In genomic region chr12:131795688-131796410, GRCh38 we compare ENCODE assay signal across 17 cellular contexts. TPM values are rescaled to one million over a fixed set of nuclear protein-coding genes. Genes with fewer than 3 reads are reported as not detected.
A peak's percentile ranks its signal among the peaks of the same experiment; 100 is the strongest.
DNase-seq lines count a peak whose midpoint lies in the region; ATAC-seq, FAIRE-seq and TF ChIP-seq lines count a peak whose summit lies in the region.
"Had no signal": no experiment of that assay in that cellular context is flagged by ENCODE, and none has a peak within 500 bp of the region (broad histone marks: within the 10 kb centered on the region; RNA-seq: fewer than 3 reads in every experiment).

No MANE protein-coding gene starts in this region.

- no peak for TF ChIP-seq EP300 in A549 (IDR thresholded peaks at IDR 0.05)
- TF ChIP-seq EP300 in Ishikawa (IDR thresholded peaks at IDR 0.05; ENCODE audit: borderline replicate concordance), result no peak
- TF ChIP-seq EP300 in HepG2 (IDR thresholded peaks at IDR 0.05; ENCODE audit: low read depth in 2 of 2, low read length in 2 of 2), result no peak
- no peak for TF ChIP-seq EP300 in HepG2 (CRISPR knock-in tag; IDR thresholded peaks at IDR 0.05; ENCODE audit: borderline replicate concordance)

- H3K9me3 ChIP-seq in A549 (no peaks in the 10 kb centered on the region), mammary epithelial cell (replicated peaks; ENCODE audit: insufficient read depth, low read length) (no peaks in the 10 kb centered on the region), HepG2 (ENCODE audit: low read length) (no peaks in the 10 kb centered on the region), left ventricle myocardium inferior (replicated peaks) (no peaks in the 10 kb centered on the region)

- H4K20me1 ChIP-seq in mammary epithelial cell (ENCODE audit: insufficient read depth, low read length) (no peaks in the 10 kb centered on the region), HepG2 (ENCODE audit: insufficient read depth, low read length) (no peaks in the 10 kb centered on the region)

- 87% methylated on average over 12 of the region's 15 CpGs for WGBS in A549 (ENCODE audit: missing lambda C conversion rate)
- 65% methylated on average over 7 of the region's 15 CpGs for WGBS in mammary epithelial cell (ENCODE audit: low coverage, missing lambda C conversion rate)
- WGBS in HepG2 (ENCODE audit: low lambda C conversion rate), result 93% methylated on average over 14 of the region's 15 CpGs

- POLR2A ChIA-PET in A549 (lab: Yijun Ruan, JAX) (no interaction called here), HepG2 (lab: Yijun Ruan, JAX) (no interaction called here)

- ATAC-seq in A549 (peak; percentile 12 to 35; a peak in 2 of 6 replicates), HepG2 (no peak)
- ATAC-seq: left colon, PC-3 had no signal

- intact Hi-C loops in mammary epithelial cell (cut with micrococcal nuclease), result no loop called here
- intact Hi-C loops in HepG2 (cut with micrococcal nuclease; ENCODE audit: unreplicated experiment), result no loop called here
- intact Hi-C loops in left ventricle myocardium inferior (cut with micrococcal nuclease), result no loop called here

- DNase-seq in A549 (ENCODE audit: low read depth in 1 of 2, low spot score in 1 of 2) (no peak), mammary epithelial cell (peak; percentile 37), HepG2 (ENCODE audit: low spot score) (no peak), NCI-H1048 (lab: John Stamatoyannopoulos, UW) (no peak), NCI-H2029 (lab: John Stamatoyannopoulos, UW) (no peak), left ventricle myocardium inferior (no peak)
- no peak for DNase-seq in activated CD8-positive, alpha-beta memory T cell treated with anti-CD3 and anti-CD28 coated beads, Interleukin-2, amount 50 U/mL, for 4 hours
- DNase-seq: activated CD4-positive, alpha-beta memory T cell treated with anti-CD3 and anti-CD28 coated beads for 36 hours; activated naive CD4-positive, alpha-beta T cell; IMR-90; left colon; NCI-H2107; PC-3; stimulated activated CD4-positive, alpha-beta T cell treated with anti-CD3 and anti-CD28 coated beads, Interleukin-15, amount 100 ng/mL, for 24 hours had no signal

- no peak overlapping the region for H3K27ac ChIP-seq in A549
- H3K27ac ChIP-seq in mammary epithelial cell (ENCODE audit: insufficient read depth, low read depth, low read length), result no peak overlapping the region
- no peak overlapping the region for H3K27ac ChIP-seq in HepG2 (ENCODE audit: extremely low read length, insufficient read depth, low read length)
- H3K27ac ChIP-seq in left ventricle myocardium inferior (replicated peaks), result no peak overlapping the region
- H3K27ac ChIP-seq: coronary artery had no signal

- TF ChIP-seq RAD21 in A549 (conservative IDR thresholded peaks at IDR 0.05 in 1 of 2, IDR thresholded peaks at IDR 0.05 in 1 of 2) (no peak), Ishikawa (IDR thresholded peaks at IDR 0.05; ENCODE audit: low read depth) (no peak; the same call in 1 of the 2 replicates), HepG2 (CRISPR knock-in tag; IDR thresholded peaks at IDR 0.05) (no peak)

- TF ChIP-seq POLR2A in A549 (IDR thresholded peaks at IDR 0.05; ENCODE audit: low read length), result no peak
- TF ChIP-seq POLR2A in HepG2 (IDR thresholded peaks at IDR 0.05; ENCODE audit: insufficient read depth in 1 of 2, low read depth in 2 of 2, low read length in 2 of 2), result no peak

- CTCF ChIA-PET in A549 (lab: Yijun Ruan, JAX) (interaction anchor here (0.6 kb wide), 1 partner anchor 1048 kb away, joined by 3 read pairs; no protein-coding TSS in a partner anchor), mammary epithelial cell (lab: Charles Lee; ENCODE audit: low non-redundant PET) (no interaction called here), HepG2 (lab: Yijun Ruan, JAX; ENCODE audit: low intra/inter-chr PET ratio, low total read pairs) (no interaction called here)

- H3K27me3 ChIP-seq in mammary epithelial cell (ENCODE audit: insufficient read depth, low read length), result no peaks in the 10 kb centered on the region
- no peaks in the 10 kb centered on the region for H3K27me3 ChIP-seq in HepG2 (ENCODE audit: control insufficient read depth in 1 of 2, insufficient read depth in 2 of 2, low read length in 2 of 2)
- no peaks in the 10 kb centered on the region for H3K27me3 ChIP-seq in left ventricle myocardium inferior (ENCODE audit: low read depth)

- H3K79me2 ChIP-seq in mammary epithelial cell (ENCODE audit: insufficient read depth, low read length) (no peaks in the 10 kb centered on the region), HepG2 (ENCODE audit: insufficient read depth, low read length) (no peaks in the 10 kb centered on the region)

- TF ChIP-seq CTCF in A549 (IDR thresholded peaks at IDR 0.05), result no peak
- no peak for TF ChIP-seq CTCF in mammary epithelial cell (conservative IDR thresholded peaks at IDR 0.05 in 1 of 2, IDR thresholded peaks at IDR 0.05 in 1 of 2; ENCODE audit: extremely low read depth in 1 of 2, insufficient read depth in 1 of 2, low read depth in 1 of 2, low read length in 2 of 2)
- no peak for TF ChIP-seq CTCF in HepG2 (CRISPR knock-in tag; IDR thresholded peaks at IDR 0.05)
- no peak for TF ChIP-seq CTCF in left ventricle myocardium inferior (IDR thresholded peaks at IDR 0.05; ENCODE audit: borderline replicate concordance)

- dilution Hi-C loops in mammary epithelial cell (cut with HindIII; ENCODE audit: low sequenced_read_pairs), result no loop called here

- H3K9ac ChIP-seq in mammary epithelial cell (ENCODE audit: insufficient read depth, low read length) (no peak overlapping the region), HepG2 (ENCODE audit: insufficient read depth, low read depth, low read length) (no peak overlapping the region)

- no peak overlapping the region for H3K4me3 ChIP-seq in A549
- no peak overlapping the region for H3K4me3 ChIP-seq in mammary epithelial cell (replicated peaks in 1 of 3; ENCODE audit: insufficient read depth in 1 of 3, low read depth in 2 of 3, low read length in 3 of 3)
- H3K4me3 ChIP-seq in HepG2 (replicated peaks in 1 of 3; ENCODE audit: insufficient read depth in 1 of 3, low read depth in 2 of 3, low read length in 3 of 3), result no peak overlapping the region
- H3K4me3 ChIP-seq in left ventricle myocardium inferior, result no peak overlapping the region
- H3K4me3 ChIP-seq: coronary artery had no signal

- FAIRE-seq in A549 (lab: Jason Lieb, UNC) (no peak), HepG2 (lab: Jason Lieb, UNC) (no peak)
- FAIRE-seq: H54 had no signal

- in situ Hi-C loops in mammary epithelial cell (cut with MboI; ENCODE audit: low sequenced_read_pairs in 2 of 2), result no loop called here
- in situ Hi-C loops in HepG2 (cut with HindIII; ENCODE audit: extremely low pct_ligation_motif_present, low pct_unique_long_range_greater_than_20kb), result no loop called here

- no peaks in the 10 kb centered on the region for H3K4me1 ChIP-seq in A549
- H3K4me1 ChIP-seq in mammary epithelial cell (ENCODE audit: insufficient read depth, low read length), result no peaks in the 10 kb centered on the region
- H3K4me1 ChIP-seq in HepG2 (ENCODE audit: insufficient read depth, low read length), result no peaks in the 10 kb centered on the region
- H3K4me1 ChIP-seq in left ventricle myocardium inferior, result no peaks in the 10 kb centered on the region

- no TSS peak for BruUV-seq in mammary epithelial cell (replicated peaks; lab: Mats Ljungman, UMichigan)
- no TSS peak for BruUV-seq in HepG2 (replicated peaks; lab: Mats Ljungman, UMichigan)

- H3K36me3 ChIP-seq in mammary epithelial cell (ENCODE audit: insufficient read depth, low read length), result peaks cover 6% of the 10 kb centered on the region
- peaks cover 16 to 38% of the 10 kb centered on the region in 2 experiments; a peak in 4 of 5 replicates for H3K36me3 ChIP-seq in HepG2 (replicated peaks in 1 of 2; ENCODE audit: control insufficient read depth in 1 of 2, insufficient read depth in 2 of 2, low read length in 2 of 2)
- H3K36me3 ChIP-seq in left ventricle myocardium inferior, result peaks cover 87% of the 10 kb centered on the region

- no peak overlapping the region for H2AFZ ChIP-seq in mammary epithelial cell (ENCODE audit: low read depth, low read length)
- H2AFZ ChIP-seq in HepG2 (ENCODE audit: low read length), result no peak overlapping the region

- H3K4me2 ChIP-seq in A549 (no peak overlapping the region), mammary epithelial cell (ENCODE audit: insufficient read depth, low read depth, low read length) (no peak overlapping the region), HepG2 (ENCODE audit: low read depth, low read length) (no peak overlapping the region)

TF ChIP-seq in HepG2, 621 proteins besides CTCF, POLR2A, EP300 and RAD21 (continues in another document):
- no peak for TF ChIP-seq CCDC6 (CRISPR knock-in tag; IDR thresholded peaks at IDR 0.05)

RNA-seq across cellular contexts. Expression of gene MMP17, which starts 32.3 kb away (rescaled TPM):
- polyA plus RNA-seq in A549 (2011; rRNA removed) (6.2 and 9.1 TPM in 2 replicates), A549 (2017; fragmentation: RNase III; extraction: RNeasy Plus Mini Kit Qiagen cat#74134 plus additional on column Dnase treatment) (7.2 to 8.7 TPM (median 7.9 TPM) in 3 replicates), mammary epithelial cell (8.1 TPM), HepG2 (2011; rRNA removed) (0.55 and 2.0 TPM in 2 replicates)
- polyA plus RNA-seq in A549 (2012; cell fraction: cytosol; rRNA removed), result 19.6 and 30.3 TPM in 2 replicates
- polyA plus RNA-seq in A549 (2012; cell fraction: nucleus; rRNA removed), result 44.1 and 63.4 TPM in 2 replicates
- polyA minus RNA-seq in A549 (2011; rRNA and poly(A)+ RNA removed), result 3.6 and 3.7 TPM in 2 replicates
- total RNA-seq in mammary epithelial cell (10 to 100 TPM in 1 of 2 donors, under 1 TPM in 1; 0.50 to 11.3 TPM), HepG2 (2016; rRNA removed; fragmentation: Illumina TruSeq; extraction: Trizol) (0.38 and 0.80 TPM in 2 replicates), left ventricle myocardium inferior (0.77 TPM)
- 0.57 TPM for polyA minus RNA-seq in mammary epithelial cell
- total RNA-seq in HepG2 (2016; cell fraction: cytosol; rRNA removed; fragmentation: Illumina TruSeq; extraction: Trizol; ENCODE audit: low read depth), result 0.79 and 1.1 TPM in 2 replicates
- total RNA-seq in HepG2 (2016; cell fraction: insoluble cytoplasmic fraction; rRNA removed; fragmentation: Illumina TruSeq; extraction: Trizol), result 0.36 and 0.78 TPM in 2 replicates
- 1.2 and 1.4 TPM in 2 replicates for total RNA-seq in HepG2 (2016; cell fraction: membrane; rRNA removed; fragmentation: Illumina TruSeq; extraction: Trizol)
- total RNA-seq in HepG2 (2016; cell fraction: nucleus; rRNA removed; fragmentation: Illumina TruSeq; extraction: Trizol), result 0.69 and 0.75 TPM in 2 replicates
- 0.69 and 1.1 TPM in 2 replicates for polyA plus RNA-seq in HepG2 (2011; cell fraction: cytosol; rRNA removed)
- 3.2 and 5.2 TPM in 2 replicates for polyA plus RNA-seq in HepG2 (2011; cell fraction: nucleus; rRNA removed)
- polyA plus RNA-seq in HepG2 (2012), result 0.24 and 0.57 TPM in 2 replicates
- 0.80 and 1.2 TPM in 2 replicates for polyA plus RNA-seq in HepG2 (2016; cell fraction: cytosol; fragmentation: Illumina TruSeq; extraction: Trizol; ENCODE audit: low read depth)
- 0.53 and 1.4 TPM in 2 replicates for polyA plus RNA-seq in HepG2 (2016; cell fraction: insoluble cytoplasmic fraction; fragmentation: Illumina TruSeq; extraction: Trizol; ENCODE audit: low read depth)
- polyA plus RNA-seq in HepG2 (2016; cell fraction: membrane; fragmentation: Illumina TruSeq; extraction: Trizol; ENCODE audit: low read depth), result 1.5 and 2.6 TPM in 2 replicates
- 2.1 and 2.8 TPM in 2 replicates for polyA plus RNA-seq in HepG2 (2016; cell fraction: nucleus; fragmentation: Illumina TruSeq; extraction: Trizol; ENCODE audit: insufficient read depth, low read depth)
- 0.70 and 1.1 TPM in 2 replicates for polyA minus RNA-seq in HepG2 (2011; rRNA and poly(A)+ RNA removed; ENCODE audit: low replicate concordance)
- 1.5 TPM in 1 of 2 replicates, not detected in the other for polyA minus RNA-seq in HepG2 (2011; cell fraction: cytosol; rRNA and poly(A)+ RNA removed)
- polyA minus RNA-seq in HepG2 (2011; cell fraction: nucleus; rRNA and poly(A)+ RNA removed), result 1.4 and 2.6 TPM in 2 replicates
